ENCODE assay signal across 14 cellular contexts in the genomic region with DNA sequence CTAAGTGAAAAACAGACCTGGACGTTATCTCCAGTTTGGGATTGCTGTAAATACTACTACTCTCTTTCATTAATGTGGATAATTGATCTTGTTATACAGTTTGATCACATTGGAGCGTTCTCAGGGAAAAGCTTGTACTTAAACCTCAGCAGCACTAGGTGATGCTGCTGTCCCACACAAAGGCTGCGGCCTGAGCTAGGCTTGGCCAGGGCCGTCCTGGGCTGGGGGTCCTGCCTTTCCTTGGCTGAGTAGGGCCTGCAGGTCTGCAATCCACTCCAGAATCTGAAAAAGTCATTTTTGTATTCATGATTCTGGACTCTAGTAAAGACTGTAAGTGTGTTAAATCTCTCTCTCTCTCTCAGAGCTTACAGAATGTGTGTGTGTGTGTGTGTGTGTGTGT. TPM values are rescaled to one million over a fixed set of nuclear protein-coding genes. Genes with fewer than 3 reads are reported as not detected.
DNase-seq lines count a peak whose midpoint lies in the region; ATAC-seq and TF ChIP-seq lines count a peak whose summit lies in the region.
"Had no signal": no experiment of that assay in that cellular context is flagged by ENCODE, and none has a peak within 500 bp of the region (broad histone marks: within the 10 kb centered on the region; RNA-seq: fewer than 3 reads in every experiment).

No MANE protein-coding gene starts in this region.

- TF ChIP-seq CTCF in 22Rv1 (IDR thresholded peaks at IDR 0.05): peak; percentile 20; the same call in 1 of the 2 replicates
- TF ChIP-seq CTCF in GM23338 (conservative IDR thresholded peaks at IDR 0.05; ENCODE audit: low read depth in 2 of 2): peak; percentile 68 to 87
- TF ChIP-seq CTCF in SK-N-SH (IDR thresholded peaks at IDR 0.05): peak; percentile 41
- no peak for TF ChIP-seq CTCF in transverse colon (IDR thresholded peaks at IDR 0.05)

- H3K4me1 ChIP-seq in GM23338 (ENCODE audit: insufficient read depth) (peaks cover 8% of the 10 kb centered on the region; the same call in 1 of the 2 replicates), SK-N-SH (ENCODE audit: control insufficient read depth in 1 of 2, insufficient read depth in 2 of 2, low read depth in 1 of 2, low read length in 1 of 2) (peaks cover 4 to 41% of the 10 kb centered on the region in 2 experiments; a peak in 3 of 4 replicates), transverse colon (peaks cover 0 to 3% (median 0%) of the 10 kb centered on the region in 4 donors)

- H3K4me1 Mint-ChIP-seq in GM23338: peaks cover 23% of the 10 kb centered on the region
- H3K4me1 Mint-ChIP-seq: activated naive CD8-positive, alpha-beta T cell treated with anti-CD3 and anti-CD28 coated beads, Interleukin-2, amount 10 ng/mL, durations not matched to agents 7 days and 5 days; stimulated activated memory B cell treated with anti-CD40 and anti-IgM and Interleukin-4, amounts not matched to agents 10 μg/mL and 1 μg/mL and 100 μg/mL, for 72 hours had no signal

- no peaks in the 10 kb centered on the region for H3K79me2 ChIP-seq in GM23338 (replicated peaks; ENCODE audit: insufficient read depth)
- no peaks in the 10 kb centered on the region for H3K79me2 ChIP-seq in SK-N-SH (ENCODE audit: insufficient read depth)

- no peak overlapping the region for H2AFZ ChIP-seq in GM23338
- no peak overlapping the region for H2AFZ ChIP-seq in SK-N-SH (ENCODE audit: low read depth)

- H4K20me1 ChIP-seq in GM23338 (replicated peaks; ENCODE audit: insufficient read depth) (no peaks in the 10 kb centered on the region), SK-N-SH (ENCODE audit: insufficient read depth) (no peaks in the 10 kb centered on the region)

- no peak overlapping the region for H3K4me3 Mint-ChIP-seq in GM23338
- H3K4me3 Mint-ChIP-seq: activated naive CD8-positive, alpha-beta T cell treated with anti-CD3 and anti-CD28 coated beads, Interleukin-2, amount 10 ng/mL, durations not matched to agents 7 days and 5 days; stimulated activated memory B cell treated with anti-CD40 and anti-IgM and Interleukin-4, amounts not matched to agents 10 μg/mL and 1 μg/mL and 100 μg/mL, for 72 hours had no signal

- H3F3A ChIP-seq in GM23338 (replicated peaks; ENCODE audit: low read depth) (no peaks in the 10 kb centered on the region), SK-N-SH (replicated peaks; ENCODE audit: insufficient read depth) (no peaks in the 10 kb centered on the region)

- no peaks in the 10 kb centered on the region for H3K36me3 Mint-ChIP-seq in GM23338 (ENCODE audit: low read depth)
- H3K36me3 Mint-ChIP-seq: activated naive CD8-positive, alpha-beta T cell treated with anti-CD3 and anti-CD28 coated beads, Interleukin-2, amount 10 ng/mL, durations not matched to agents 7 days and 5 days; stimulated activated memory B cell treated with anti-CD40 and anti-IgM and Interleukin-4, amounts not matched to agents 10 μg/mL and 1 μg/mL and 100 μg/mL, for 72 hours had no signal

- H3K27me3 ChIP-seq in GM23338 (ENCODE audit: insufficient read depth): no peaks in the 10 kb centered on the region
- H3K27me3 ChIP-seq in SK-N-SH (ENCODE audit: insufficient read depth): no peaks in the 10 kb centered on the region
- H3K27me3 ChIP-seq in transverse colon: no peaks in the 10 kb centered on the region
- H3K27me3 ChIP-seq: SJSA1 had no signal

- WGBS in SK-N-SH (ENCODE audit: low lambda C conversion rate): 59% methylated on average over 4 of the region's 4 CpGs
- WGBS in transverse colon (ENCODE audit: low coverage in 1 of 2), 2 donors: 82 to 90% methylated on average over 2 to 4 of the region's 4 CpGs

- TF ChIP-seq POLR2A in transverse colon (IDR thresholded peaks at IDR 0.05): no peak

- intact Hi-C loops in transverse colon (cut with DNase I; ENCODE audit: low total_unique reads): no loop called here

- ATAC-seq in GM23338: peak; percentile 90
- no peak for ATAC-seq in GM19452 (IDR thresholded peaks at IDR 0.05; ENCODE audit: unreplicated experiment)
- ATAC-seq in HG02840 (IDR thresholded peaks at IDR 0.05; ENCODE audit: low FRiP score, unreplicated experiment): no peak
- ATAC-seq: stimulated activated memory B cell treated with anti-CD40 and anti-IgM and Interleukin-4, amounts not matched to agents 10 μg/mL and 1 μg/mL and 100 μg/mL, for 72 hours had no signal

- no peaks in the 10 kb centered on the region for H3K9me3 Mint-ChIP-seq in GM23338
- H3K9me3 Mint-ChIP-seq: activated naive CD8-positive, alpha-beta T cell treated with anti-CD3 and anti-CD28 coated beads, Interleukin-2, amount 10 ng/mL, durations not matched to agents 7 days and 5 days; stimulated activated memory B cell treated with anti-CD40 and anti-IgM and Interleukin-4, amounts not matched to agents 10 μg/mL and 1 μg/mL and 100 μg/mL, for 72 hours had no signal

- POLR2A ChIA-PET in SK-N-SH (lab: Yijun Ruan, JAX): interaction anchor here (0.6 kb wide), 1 partner anchor 44 kb away, joined by 3 read pairs; no protein-coding TSS in a partner anchor

- TF ChIP-seq RAD21 in SK-N-SH (IDR thresholded peaks at IDR 0.05; ENCODE audit: low read length): peak; percentile 94

- no peak overlapping the region for H3K4me2 ChIP-seq in GM23338
- H3K4me2 ChIP-seq in SK-N-SH: no peak overlapping the region

- in situ Hi-C loops in transverse colon (cut with MboI; ENCODE audit: low pct_ligation_motif_present in 1 of 4, low pct_unique_long_range_greater_than_20kb in 1 of 4, low sequenced_read_pairs in 3 of 4): no loop called here

- H3K4me3 ChIP-seq in GM23338 (no peak overlapping the region), SK-N-SH (ENCODE audit: low read depth in 2 of 2, low read length in 1 of 2) (peak overlapping the region in 1 of 2 experiments; percentile 32; a peak in 1 of 4 replicates), transverse colon (no peak overlapping the region)
- H3K4me3 ChIP-seq: SJSA1 had no signal

- CTCF ChIA-PET in SK-N-SH (lab: Yijun Ruan, JAX): interaction anchor here (0.6 to 3.5 kb wide), 58 partner anchors 10 to 1840 kb away, joined by 3 to 32 read pairs (median 4); no protein-coding TSS in a partner anchor

- H3K9me3 ChIP-seq in SK-N-SH: no peaks in the 10 kb centered on the region
- no peaks in the 10 kb centered on the region for H3K9me3 ChIP-seq in transverse colon
- H3K9me3 ChIP-seq: SJSA1 had no signal

- TF ChIP-seq EP300 in SK-N-SH (IDR thresholded peaks at IDR 0.05; ENCODE audit: borderline replicate concordance in 1 of 2, low read depth in 1 of 2, low read length in 1 of 2) (no peak), transverse colon (IDR thresholded peaks at IDR 0.05; ENCODE audit: low read depth) (no peak)

- H3K36me3 ChIP-seq in GM23338 (ENCODE audit: insufficient read depth) (no peaks in the 10 kb centered on the region), SK-N-SH (replicated peaks in 1 of 2; ENCODE audit: control insufficient read depth in 1 of 2, insufficient read depth in 2 of 2, low read length in 1 of 2) (no peaks in the 10 kb centered on the region), transverse colon (no peaks in the 10 kb centered on the region)
- H3K36me3 ChIP-seq: SJSA1 had no signal

- H3K9me2 ChIP-seq in GM23338 (ENCODE audit: insufficient read depth) (no peaks in the 10 kb centered on the region), SK-N-SH (no peaks in the 10 kb centered on the region)

- H3K27ac ChIP-seq in 22Rv1: no peak overlapping the region
- no peak overlapping the region for H3K27ac ChIP-seq in GM23338 (ENCODE audit: low read depth)
- peak overlapping the region in 1 of 2 experiments; percentile 100; a peak in 1 of 4 replicates for H3K27ac ChIP-seq in SK-N-SH (ENCODE audit: low read depth in 2 of 2, low read length in 1 of 2)
- no peak overlapping the region for H3K27ac ChIP-seq in transverse colon
- H3K27ac ChIP-seq: SJSA1 had no signal

- H3K27me3 Mint-ChIP-seq in GM23338 (ENCODE audit: insufficient read depth, low read depth, poor library complexity): no peaks in the 10 kb centered on the region
- H3K27me3 Mint-ChIP-seq: activated naive CD8-positive, alpha-beta T cell treated with anti-CD3 and anti-CD28 coated beads, Interleukin-2, amount 10 ng/mL, durations not matched to agents 7 days and 5 days; stimulated activated memory B cell treated with anti-CD40 and anti-IgM and Interleukin-4, amounts not matched to agents 10 μg/mL and 1 μg/mL and 100 μg/mL, for 72 hours had no signal

- peak; percentile 71 for DNase-seq in GM23338 (ENCODE audit: low spot score)
- peak; percentile 58 for DNase-seq in SK-N-SH
- peak; percentile 49 for DNase-seq in iPS-NIHi11 (ENCODE audit: low spot score)
- no peak for DNase-seq in AML-193 (lab: John Stamatoyannopoulos, UW)
- DNase-seq in transverse colon: no peak
- DNase-seq: activated naive CD8-positive, alpha-beta T cell treated with anti-CD3 and anti-CD28 coated beads, Interleukin-2, amount 10 ng/mL, durations not matched to agents 7 days and 5 days; NCI-H1092; NCI-H524 treated with DMSO at 0.1 percent for 48 hours; stimulated activated CD4-positive, alpha-beta T cell treated with anti-CD3 and anti-CD28 coated beads, Interleukin-4, amount 100 ng/mL, for 24 hours had no signal

- no peak overlapping the region for H3K27ac Mint-ChIP-seq in GM23338
- H3K27ac Mint-ChIP-seq: activated naive CD8-positive, alpha-beta T cell treated with anti-CD3 and anti-CD28 coated beads, Interleukin-2, amount 10 ng/mL, durations not matched to agents 7 days and 5 days; stimulated activated memory B cell treated with anti-CD40 and anti-IgM and Interleukin-4, amounts not matched to agents 10 μg/mL and 1 μg/mL and 100 μg/mL, for 72 hours had no signal

- H3K9ac ChIP-seq in SK-N-SH: no peak overlapping the region

TF ChIP-seq in SK-N-SH, 30 proteins besides CTCF, POLR2A, EP300 and RAD21:
- TF ChIP-seq SMC3 (IDR thresholded peaks at IDR 0.05; ENCODE audit: low read depth, low read length): peak; percentile 65; the same call in 1 of the 2 replicates
- no peak for TF ChIP-seq GABPA (IDR thresholded peaks at IDR 0.05; ENCODE audit: low read depth)
TF ChIP-seq in SK-N-SH: peak in this region for 1.

RNA-seq across cellular contexts. Expression of a gene that starts 23.7 kb away (rescaled TPM):
- total RNA-seq in GM23338 (2014; rRNA removed; shearing (Covaris generic)): 1.3 and 2.6 TPM in 2 replicates
- 1.5 and 3.3 TPM in 2 replicates for polyA plus RNA-seq in GM23338 (2016; fragmentation: Nextera tagmentation; extraction: Ambion mirVana)
- 0.16 and 0.21 TPM in 2 replicates for polyA plus RNA-seq in SK-N-SH (2012; rRNA removed)
- 0.05 and 0.10 TPM in 2 replicates for polyA plus RNA-seq in SK-N-SH (2012; cell fraction: cytosol; rRNA removed)
- 0.68 and 0.79 TPM in 2 replicates for polyA plus RNA-seq in SK-N-SH (2012; cell fraction: nucleus; rRNA removed)
- total RNA-seq in transverse colon: 1 to 10 TPM in 3 of 4 donors, under 1 TPM in 1; 0.75 to 8.4 (median 4.2) TPM
- total RNA-seq: SJSA1 had no signal

Comparison
In these comparisons a context has a peak if more than half of its experiments do, and no peak if none do; other contexts are left out.
1. CTCF ChIP-seq: peak in 22Rv1 (single experiment), GM23338 (2 of 2) and SK-N-SH (single experiment); none in transverse colon (0 of 5).
2. DNase-seq: peak in GM23338 (single experiment), SK-N-SH (single experiment) and iPS-NIHi11 (single experiment); none in AML-193 (0 of 2) and transverse colon (single experiment).